Comparison of ENCODE assay signal across 23 cellular contexts in genomic region chr7:158590181-158590530, GRCh38. TPM values are rescaled to one million over a fixed set of nuclear protein-coding genes. Genes with fewer than 3 reads are reported as not detected.
"Had no signal": no experiment of that assay in that cellular context is flagged by ENCODE, and none has a peak within 500 bp of the region (broad histone marks: within the 10 kb centered on the region; RNA-seq: fewer than 3 reads in every experiment).

No MANE protein-coding gene starts in this region.

- H3K27ac ChIP-seq: SJSA1, SK-N-MC had no signal

- DNase-seq: IMR-90, Karpas-422, KG1, MG63, NCI-H1092, NCI-H1105 treated with DMSO at 0.1 percent for 48 hours, NCI-H1417 treated with DMSO at 0.1 percent for 48 hours, NCI-H146, NCI-H187, NCI-H2029, NCI-H2081 treated with DMSO at 0.1 percent for 48 hours, NCI-H2171, NCI-H226, NCI-H446, NCI-H510A, NCI-H524 treated with DMSO at 0.1 percent for 48 hours, NCI-H69, NCI-H774, Right ventricle myocardium superior, RPMI8226, SIG-M5 had no signal

- H3K27me3 ChIP-seq: MG63 had no signal

- H3K4me1 ChIP-seq: SJSA1 had no signal

- H3K36me3 ChIP-seq: MG63, SJSA1 had no signal

- H3K9me3 ChIP-seq: MG63, SJSA1 had no signal

- H3K4me3 ChIP-seq: MG63, SJSA1, SK-N-MC had no signal

RNA-seq across cellular contexts. Expression of gene PTPRN2, which starts 2.5 kb away (rescaled TPM):
- total RNA-seq: IMR-90 had no signal
